34 cellular contexts compared by ENCODE assay signal in the genomic region with DNA sequence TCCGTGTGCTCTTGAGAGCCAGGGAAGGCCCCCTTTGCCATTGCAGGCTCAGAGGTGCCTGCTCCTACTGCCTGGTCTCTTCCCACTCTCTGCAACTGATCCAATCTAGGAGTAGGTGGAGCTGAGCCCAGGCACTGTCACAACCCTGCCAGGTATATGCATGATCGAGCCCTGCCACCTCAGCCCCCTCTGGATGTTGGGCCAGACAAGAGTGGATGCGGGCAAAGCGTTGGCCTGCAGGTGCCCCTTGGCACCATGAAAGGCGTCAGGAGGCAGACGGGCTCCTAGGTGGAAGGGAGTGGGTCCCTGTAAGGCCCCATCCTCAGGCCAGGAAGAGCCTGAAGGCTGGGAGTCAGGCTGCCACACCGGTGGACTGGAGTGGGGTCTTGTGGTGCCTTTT. TPM values are rescaled to one million over a fixed set of nuclear protein-coding genes. Genes with fewer than 3 reads are reported as not detected.
"Had no signal": no experiment of that assay in that cellular context is flagged by ENCODE, and none has a peak within 500 bp of the region (broad histone marks: within the 10 kb centered on the region; RNA-seq: fewer than 3 reads in every experiment).

No MANE protein-coding gene starts in this region.

- H3K36me3 ChIP-seq: esophagus squamous epithelium, heart right ventricle, neutrophil, prostate gland, right atrium auricular region, stomach, thyroid gland had no signal

- H3K4me3 ChIP-seq: esophagus squamous epithelium, heart right ventricle, prostate gland, right atrium auricular region, smooth muscle cell, stomach, thyroid gland had no signal

- ATAC-seq: effector memory CD8-positive, alpha-beta T cell; heart right ventricle; left ventricle myocardium superior; naive thymus-derived CD4-positive, alpha-beta T cell; sciatic nerve had no signal

- DNase-seq: caudate nucleus; cerebellar nuclear complex; cortex of kidney; effector memory CD8-positive, alpha-beta T cell; erythroblast; esophagus squamous epithelium; foreskin melanocyte; glutamatergic neuron; heart right ventricle; hippocampal formation; immature natural killer cell; left ventricle myocardium superior; mesendoderm; midbrain; naive thymus-derived CD4-positive, alpha-beta T cell; stimulated activated CD4-positive, alpha-beta T cell treated with anti-CD3 and anti-CD28 coated beads, Interleukin-12 subunit alpha, Interleukin-12 subunit beta, amount 100 ng/mL, for 4 hours; stimulated activated CD4-positive, alpha-beta T cell treated with anti-CD3 and anti-CD28 coated beads, Interleukin-1b, Interleukin-23, amount 100 ng/mL, for 48 hours; stimulated activated CD4-positive, alpha-beta T cell treated with anti-CD3 and anti-CD28 coated beads, Interleukin-4, amount 100 ng/mL, for 1 hour; stimulated activated CD8-positive, alpha-beta memory T cell treated with anti-CD3 and anti-CD28 coated beads, Interleukin-4, amount 100 ng/mL, for 48 hours; stimulated activated naive CD4-positive, alpha-beta T cell; stomach; thyroid gland; trophoblast cell had no signal

- H3K4me1 ChIP-seq: esophagus squamous epithelium, heart right ventricle, parathyroid adenoma, prostate gland, right atrium auricular region, stomach, thyroid gland had no signal

- H3K27ac ChIP-seq: esophagus squamous epithelium, heart right ventricle, neutrophil, parathyroid adenoma, prostate gland, right atrium auricular region, stomach, thyroid gland had no signal

- H3K27me3 ChIP-seq: esophagus squamous epithelium, neutrophil, right atrium auricular region, stomach, thyroid gland had no signal

- H3K9me3 ChIP-seq: esophagus squamous epithelium, heart right ventricle, neutrophil, prostate gland, right atrium auricular region, thyroid gland had no signal

RNA-seq across cellular contexts. Expression of a gene that starts 5.9 kb away (rescaled TPM):
- total RNA-seq: dermis microvascular lymphatic vessel endothelial cell; esophagus squamous epithelium; heart right ventricle; left ventricle myocardium superior; lung microvascular endothelial cell; naive thymus-derived CD4-positive, alpha-beta T cell; omental fat pad; right atrium auricular region; sciatic nerve; smooth muscle cell; subcutaneous adipose tissue; temporal lobe; thyroid gland had no signal
